21 cellular contexts compared by ENCODE assay signal in genomic region chr10:13492493-13493180, GRCh38. TPM values are rescaled to one million over a fixed set of nuclear protein-coding genes. Genes with fewer than 3 reads are reported as not detected.
DNase-seq lines count a peak whose midpoint lies in the region; ATAC-seq and TF ChIP-seq lines count a peak whose summit lies in the region.
"Had no signal": no experiment of that assay in that cellular context is flagged by ENCODE, and none has a peak within 500 bp of the region (broad histone marks: within the 10 kb centered on the region; RNA-seq: fewer than 3 reads in every experiment).

No MANE protein-coding gene starts in this region.

- H3K4me1 ChIP-seq in PC-3 (ENCODE audit: insufficient read depth, low read length): no peaks in the 10 kb centered on the region
- H3K4me1 ChIP-seq in osteoblast (ENCODE audit: insufficient read depth, low read length): no peaks in the 10 kb centered on the region

- H3K9me2 ChIP-seq in PC-3 (replicated peaks; ENCODE audit: low read length): no peaks in the 10 kb centered on the region

- POLR2A ChIA-PET in PC-3 (lab: Charles Lee; ENCODE audit: unreplicated experiment): interaction anchor here (0.5 kb wide), 1 partner anchor 12 kb away, joined by 3 read pairs; no protein-coding TSS in a partner anchor

- CTCF ChIA-PET in PC-3 (lab: Charles Lee): interaction anchor here (0.7 kb wide), 1 partner anchor 12 kb away, joined by 3 read pairs; no protein-coding TSS in a partner anchor

- H2AFZ ChIP-seq in PC-3 (ENCODE audit: low read length) (peak overlapping the region; percentile 56), osteoblast (ENCODE audit: low read length) (peak overlapping the region; percentile 20)
- H2AFZ ChIP-seq: GM23248, hepatocyte had no signal

- no peaks in the 10 kb centered on the region for H3F3A ChIP-seq in PC-3 (ENCODE audit: low read length, unreplicated experiment)

- no peak for TF ChIP-seq CTCF in PC-3 (conservative IDR thresholded peaks at IDR 0.05; ENCODE audit: low read depth, low read length)
- no peak for TF ChIP-seq CTCF in fibroblast of villous mesenchyme (IDR thresholded peaks at IDR 0.05; ENCODE audit: insufficient read depth, low read depth, low read length)
- TF ChIP-seq CTCF in osteoblast (IDR thresholded peaks at IDR 0.05; ENCODE audit: extremely low read depth, low read depth, low read length): no peak
- no peak for TF ChIP-seq CTCF in mesothelial cell of epicardium (IDR thresholded peaks at IDR 0.05; ENCODE audit: unreplicated experiment)

- DNase-seq in H4 (ENCODE audit: low spot score): peak; percentile 5
- DNase-seq in PC-3: no peak
- DNase-seq in fibroblast of villous mesenchyme (ENCODE audit: low read depth): peak; percentile 63
- DNase-seq in osteoblast (ENCODE audit: insufficient read length, low spot score, missing footprints): no peak
- no peak for DNase-seq in UCSD-AML1 (lab: John Stamatoyannopoulos, UW; ENCODE audit: unreplicated experiment)
- no peak for DNase-seq in mesothelial cell of epicardium (ENCODE audit: low spot score in 2 of 2, unreplicated experiment in 2 of 2)
- no peak for DNase-seq in activated CD8-positive, alpha-beta memory T cell treated with anti-CD3 and anti-CD28 coated beads, Interleukin-2, amount 50 U/mL, for 4 hours
- no peak for DNase-seq in GF-D8 (lab: John Stamatoyannopoulos, UW)
- DNase-seq: activated CD4-positive, alpha-beta T cell treated with anti-CD3 and anti-CD28 coated beads for 36 hours; activated naive CD8-positive, alpha-beta T cell treated with anti-CD3 and anti-CD28 coated beads for 36 hours; body of pancreas; CD4-positive, alpha-beta T cell; GM23248; NCI-H1930; NCI-H345; SW 1271 had no signal

- peaks cover 18% of the 10 kb centered on the region for H3K36me3 Mint-ChIP-seq in mesothelial cell of epicardium
- H3K36me3 Mint-ChIP-seq: activated naive CD8-positive, alpha-beta T cell treated with anti-CD3 and anti-CD28 coated beads for 36 hours; natural killer cell treated with Interleukin-12 subunit alpha and Interleukin-12 subunit beta and Interleukin-15 and Interleukin-18, amount 100 ng/mL, for 72 hours; stimulated activated memory B cell treated with anti-CD40 and anti-IgM and Interleukin-4, amounts not matched to agents 10 μg/mL and 1 μg/mL and 100 μg/mL, for 72 hours had no signal

- BruUV-seq in PC-3 (replicated peaks; lab: Mats Ljungman, UMichigan): no TSS peak

- H3K4me2 ChIP-seq in PC-3 (ENCODE audit: low read length) (peak overlapping the region; percentile 73), osteoblast (ENCODE audit: insufficient read depth, low read length) (peak overlapping the region; percentile 49)
- H3K4me2 ChIP-seq: hepatocyte had no signal

- H3K4me3 Mint-ChIP-seq in mesothelial cell of epicardium: no peak overlapping the region
- H3K4me3 Mint-ChIP-seq: activated CD4-positive, alpha-beta T cell treated with anti-CD3 and anti-CD28 coated beads for 36 hours; activated naive CD8-positive, alpha-beta T cell treated with anti-CD3 and anti-CD28 coated beads for 36 hours; activated T-helper 17 cell treated with anti-CD3 and anti-CD28 coated beads, Interleukin-2, amount 50 U/mL, for 72 hours; CD4-positive, alpha-beta T cell; natural killer cell treated with Interleukin-12 subunit alpha and Interleukin-12 subunit beta and Interleukin-15 and Interleukin-18, amount 100 ng/mL, for 72 hours; stimulated activated memory B cell treated with anti-CD40 and anti-IgM and Interleukin-4, amounts not matched to agents 10 μg/mL and 1 μg/mL and 100 μg/mL, for 72 hours had no signal

- H3K9me3 ChIP-seq in PC-3 (ENCODE audit: low read length) (no peaks in the 10 kb centered on the region), osteoblast (ENCODE audit: low read depth, low read length) (no peaks in the 10 kb centered on the region)
- H3K9me3 ChIP-seq: body of pancreas, thoracic aorta had no signal

- H3K4me3 ChIP-seq in PC-3 (ENCODE audit: low read length): peak overlapping the region; percentile 51
- H3K4me3 ChIP-seq in fibroblast of villous mesenchyme (ENCODE audit: low read depth, low read length): peak overlapping the region; percentile 47
- peak overlapping the region; percentile 42 for H3K4me3 ChIP-seq in osteoblast (ENCODE audit: insufficient read depth, low read length)
- H3K4me3 ChIP-seq: body of pancreas, GM23248, hepatocyte, thoracic aorta had no signal

- H3K27me3 Mint-ChIP-seq in mesothelial cell of epicardium (ENCODE audit: low read depth): no peaks in the 10 kb centered on the region
- H3K27me3 Mint-ChIP-seq: activated naive CD8-positive, alpha-beta T cell treated with anti-CD3 and anti-CD28 coated beads for 36 hours had no signal

- no peaks in the 10 kb centered on the region for H3K9me3 Mint-ChIP-seq in mesothelial cell of epicardium
- H3K9me3 Mint-ChIP-seq: activated naive CD8-positive, alpha-beta T cell treated with anti-CD3 and anti-CD28 coated beads for 36 hours; activated T-helper 17 cell treated with anti-CD3 and anti-CD28 coated beads, Interleukin-2, amount 50 U/mL, for 72 hours; CD4-positive, alpha-beta T cell; natural killer cell treated with Interleukin-12 subunit alpha and Interleukin-12 subunit beta and Interleukin-15 and Interleukin-18, amount 100 ng/mL, for 72 hours; stimulated activated memory B cell treated with anti-CD40 and anti-IgM and Interleukin-4, amounts not matched to agents 10 μg/mL and 1 μg/mL and 100 μg/mL, for 72 hours had no signal

- no peak overlapping the region for H3K9ac ChIP-seq in PC-3 (ENCODE audit: low read length)
- H3K9ac ChIP-seq: GM23248 had no signal

- intact Hi-C loops in PC-3 (cut with micrococcal nuclease): loop anchor here (5.0 kb wide), 1 partner anchor 95 kb away; the partner anchor contains the start of gene PRPF18

- H3K36me3 ChIP-seq in PC-3 (ENCODE audit: low read depth, low read length) (no peaks in the 10 kb centered on the region), osteoblast (ENCODE audit: insufficient read depth, low read length) (no peaks in the 10 kb centered on the region)
- H3K36me3 ChIP-seq: thoracic aorta had no signal

- no peaks in the 10 kb centered on the region for H3K79me2 ChIP-seq in PC-3 (ENCODE audit: low read length)
- H3K79me2 ChIP-seq in osteoblast (ENCODE audit: insufficient read depth, low read length): no peaks in the 10 kb centered on the region
- H3K79me2 ChIP-seq: hepatocyte had no signal

- H3K27me3 ChIP-seq in PC-3 (ENCODE audit: low read length): no peaks in the 10 kb centered on the region
- H3K27me3 ChIP-seq in osteoblast (ENCODE audit: insufficient read depth, low read length): no peaks in the 10 kb centered on the region
- H3K27me3 ChIP-seq: body of pancreas, hepatocyte had no signal

- H3K27ac ChIP-seq in PC-3 (ENCODE audit: low read length) (no peak overlapping the region), osteoblast (ENCODE audit: low read depth, low read length) (no peak overlapping the region)
- H3K27ac ChIP-seq: body of pancreas, GM23248, hepatocyte, thoracic aorta had no signal

- H4K20me1 ChIP-seq in PC-3 (ENCODE audit: low read length) (no peaks in the 10 kb centered on the region), osteoblast (ENCODE audit: insufficient read depth, low read length) (no peaks in the 10 kb centered on the region)

- ATAC-seq in PC-3: peak; percentile 59
- ATAC-seq: activated CD4-positive, alpha-beta T cell treated with anti-CD3 and anti-CD28 coated beads for 36 hours; activated T-helper 17 cell treated with anti-CD3 and anti-CD28 coated beads, Interleukin-2, amount 50 U/mL, for 72 hours; body of pancreas; natural killer cell treated with Interleukin-12 subunit alpha and Interleukin-12 subunit beta and Interleukin-15 and Interleukin-18, amount 100 ng/mL, for 72 hours; stimulated activated memory B cell treated with anti-CD40 and anti-IgM and Interleukin-4, amounts not matched to agents 10 μg/mL and 1 μg/mL and 100 μg/mL, for 72 hours had no signal

- no peak overlapping the region for H3K27ac Mint-ChIP-seq in mesothelial cell of epicardium
- H3K27ac Mint-ChIP-seq: activated CD4-positive, alpha-beta T cell treated with anti-CD3 and anti-CD28 coated beads for 36 hours; activated naive CD8-positive, alpha-beta T cell treated with anti-CD3 and anti-CD28 coated beads for 36 hours; activated T-helper 17 cell treated with anti-CD3 and anti-CD28 coated beads, Interleukin-2, amount 50 U/mL, for 72 hours; CD4-positive, alpha-beta T cell; natural killer cell treated with Interleukin-12 subunit alpha and Interleukin-12 subunit beta and Interleukin-15 and Interleukin-18, amount 100 ng/mL, for 72 hours; stimulated activated memory B cell treated with anti-CD40 and anti-IgM and Interleukin-4, amounts not matched to agents 10 μg/mL and 1 μg/mL and 100 μg/mL, for 72 hours had no signal

- H3K4me1 Mint-ChIP-seq in mesothelial cell of epicardium: no peaks in the 10 kb centered on the region
- H3K4me1 Mint-ChIP-seq: activated CD4-positive, alpha-beta T cell treated with anti-CD3 and anti-CD28 coated beads for 36 hours; activated naive CD8-positive, alpha-beta T cell treated with anti-CD3 and anti-CD28 coated beads for 36 hours; activated T-helper 17 cell treated with anti-CD3 and anti-CD28 coated beads, Interleukin-2, amount 50 U/mL, for 72 hours; stimulated activated memory B cell treated with anti-CD40 and anti-IgM and Interleukin-4, amounts not matched to agents 10 μg/mL and 1 μg/mL and 100 μg/mL, for 72 hours had no signal

RNA-seq across cellular contexts. Expression of gene BEND7, which starts 36.2 kb away (rescaled TPM):
- total RNA-seq in H4 (2014; rRNA removed; shearing (Covaris generic)): 3.8 and 8.1 TPM in 2 replicates
- total RNA-seq in PC-3 (2014; rRNA removed) (1.2 and 2.6 TPM in 2 replicates), fibroblast of villous mesenchyme (under 0.01 and 0.64 TPM in 2 replicates), osteoblast (9.0 and 10.6 TPM in 2 replicates), mesothelial cell of epicardium (37.9 to 40.7 TPM (median 38.2 TPM) in 3 replicates)
- total RNA-seq: activated CD4-positive, alpha-beta T cell treated with anti-CD3 and anti-CD28 coated beads for 36 hours; activated naive CD8-positive, alpha-beta T cell treated with anti-CD3 and anti-CD28 coated beads for 36 hours; activated T-helper 17 cell treated with anti-CD3 and anti-CD28 coated beads, Interleukin-2, amount 50 U/mL, for 72 hours; CD4-positive, alpha-beta T cell; natural killer cell treated with Interleukin-12 subunit alpha and Interleukin-12 subunit beta and Interleukin-15 and Interleukin-18, amount 100 ng/mL, for 72 hours had no signal

Comparison
In these comparisons a context has a peak if more than half of its experiments do, and no peak if none do; other contexts are left out.
1. DNase-seq: peak in H4 (single experiment) and fibroblast of villous mesenchyme (single experiment); none in PC-3 (single experiment), osteoblast (single experiment), UCSD-AML1 (single experiment), mesothelial cell of epicardium (0 of 2), activated CD8-positive, alpha-beta memory T cell treated with anti-CD3 and anti-CD28 coated beads, Interleukin-2, amount 50 U/mL, for 4 hours (single experiment) and GF-D8 (single experiment).
2. Peak in every context shown above with its lines, with median percentiles within 50 percentile points of each other: H3K4me3 ChIP-seq.